7 cellular contexts compared by ENCODE assay signal in genomic region chr2:59074071-59074470, GRCh38.
"Had no signal": no experiment of that assay in that cellular context is flagged by ENCODE, and none has a peak within 500 bp of the region (broad histone marks: within the 10 kb centered on the region; RNA-seq: fewer than 3 reads in every experiment).

No MANE protein-coding gene starts in this region.

- H3K36me3 Mint-ChIP-seq: IgD-negative memory B cell had no signal

- FAIRE-seq: HTR-8/SVneo had no signal

- DNase-seq: IMR-90, KBM-7, KG1 had no signal

- H3K4me2 ChIP-seq: KMS-11 had no signal

- H3K4me1 Mint-ChIP-seq: IgD-negative memory B cell had no signal

- H3K4me3 Mint-ChIP-seq: IgD-negative memory B cell had no signal

- H3K27ac Mint-ChIP-seq: IgD-negative memory B cell had no signal

- H3K27ac ChIP-seq: HL-60, KMS-11 had no signal

- H3K9ac ChIP-seq: KMS-11 had no signal
